ENCODE assay signal across 13 cellular contexts in the genomic region with DNA sequence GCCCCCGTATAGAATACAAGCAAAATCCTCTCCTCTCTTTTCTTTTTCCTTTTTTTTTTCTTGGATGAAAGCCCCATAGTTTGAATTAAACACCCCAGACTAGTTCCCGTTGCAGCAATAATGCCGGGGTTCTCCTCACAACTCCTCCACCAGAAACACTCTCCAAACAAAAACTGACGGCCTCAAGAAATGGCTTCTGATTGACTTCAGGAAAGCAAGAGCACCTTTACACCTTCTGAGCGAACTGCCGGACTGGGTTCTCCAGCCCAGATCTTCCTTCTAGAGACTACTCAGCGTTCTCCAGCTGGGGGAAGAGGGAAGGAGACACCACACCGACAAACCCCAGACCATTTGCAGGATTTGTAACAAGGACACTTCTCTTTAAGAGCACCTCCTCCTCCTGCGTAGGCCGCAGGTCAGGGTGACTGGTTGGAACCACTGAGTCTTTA. TPM values are rescaled to one million over a fixed set of nuclear protein-coding genes. Genes with fewer than 3 reads are reported as not detected.
A peak's percentile ranks its signal among the peaks of the same experiment; 100 is the strongest.
DNase-seq lines count a peak whose midpoint lies in the region; ATAC-seq and TF ChIP-seq lines count a peak whose summit lies in the region.
"Had no signal": no experiment of that assay in that cellular context is flagged by ENCODE, and none has a peak within 500 bp of the region (broad histone marks: within the 10 kb centered on the region; RNA-seq: fewer than 3 reads in every experiment).

No MANE protein-coding gene starts in this region.

- H3K79me2 ChIP-seq in GM23338 (replicated peaks; ENCODE audit: insufficient read depth): no peaks in the 10 kb centered on the region

- H3K4me3 Mint-ChIP-seq in GM23338 (peak overlapping the region; percentile 50), endothelial cell (ENCODE audit: unreplicated experiment) (peak overlapping the region; percentile 77), neural crest cell (peak overlapping the region; percentile 4)
- H3K4me3 Mint-ChIP-seq: central memory CD8-positive, alpha-beta T cell had no signal

- H3K4me2 ChIP-seq in GM23338: peak overlapping the region; percentile 62; the same call in 1 of the 2 replicates

- no peak overlapping the region for H3K27ac Mint-ChIP-seq in GM23338
- peak overlapping the region; percentile 5 for H3K27ac Mint-ChIP-seq in endothelial cell (ENCODE audit: unreplicated experiment)
- H3K27ac Mint-ChIP-seq in neural crest cell (ENCODE audit: unreplicated experiment): no peak overlapping the region

- H3K4me1 ChIP-seq in GM23338 (ENCODE audit: insufficient read depth): peaks cover 89% of the 10 kb centered on the region

- DNase-seq in AG10803 (ENCODE audit: low read depth) (no peak), GM23338 (ENCODE audit: low spot score) (peak; percentile 42), endothelial cell (ENCODE audit: low spot score) (no peak), neural crest cell (ENCODE audit: low read depth, low spot score) (no peak), left lobe of liver (ENCODE audit: low spot score) (no peak)
- DNase-seq in stimulated activated CD4-positive, alpha-beta T cell treated with anti-CD3 and anti-CD28 coated beads, Interleukin-1b, Interleukin-23, amount 100 ng/mL, for 48 hours: no peak
- no peak for DNase-seq in stimulated activated CD4-positive, alpha-beta T cell treated with anti-CD3 and anti-CD28 coated beads, Interleukin-15, amount 100 ng/mL, for 24 hours
- DNase-seq: Peyer's patch; stimulated activated CD4-positive, alpha-beta T cell treated with anti-CD3 and anti-CD28 coated beads, Interleukin-2, amount 100 ng/mL, for 24 hours; stimulated activated naive CD8-positive, alpha-beta T cell treated with anti-CD3 and anti-CD28 coated beads, Interleukin-15, Interleukin-2, amounts not matched to agents 100 U/mL and 50 U/mL, for 24 hours had no signal

- no peak overlapping the region for H3K27ac ChIP-seq in GM23338 (ENCODE audit: low read depth)
- H3K27ac ChIP-seq: neutrophil had no signal

- H3K36me3 Mint-ChIP-seq in GM23338 (ENCODE audit: low read depth) (peaks cover 2% of the 10 kb centered on the region; the same call in 1 of the 3 replicates), endothelial cell (ENCODE audit: low read depth, unreplicated experiment) (peaks cover 8% of the 10 kb centered on the region), neural crest cell (ENCODE audit: low read depth) (no peaks in the 10 kb centered on the region)

- peaks cover 99% of the 10 kb centered on the region for H3K27me3 ChIP-seq in GM23338 (ENCODE audit: insufficient read depth)

- no peak for ATAC-seq in GM23338
- ATAC-seq in esophagus mucosa: no peak
- ATAC-seq in left lobe of liver: no peak
- ATAC-seq: stimulated activated naive CD8-positive, alpha-beta T cell treated with anti-CD3 and anti-CD28 coated beads, Interleukin-15, Interleukin-2, amounts not matched to agents 100 U/mL and 50 U/mL, for 24 hours had no signal

- TF ChIP-seq CTCF in AG10803 (conservative IDR thresholded peaks at IDR 0.05; ENCODE audit: low read length): no peak
- TF ChIP-seq CTCF in GM23338 (conservative IDR thresholded peaks at IDR 0.05; ENCODE audit: low read depth in 2 of 2): no peak
- no peak for TF ChIP-seq CTCF in endothelial cell (IDR thresholded peaks at IDR 0.05; ENCODE audit: unreplicated experiment)
- no peak for TF ChIP-seq CTCF in neural crest cell (conservative IDR thresholded peaks at IDR 0.05)

- no peak overlapping the region; the same call in 1 of the 2 replicates for H2AFZ ChIP-seq in GM23338

- H3K36me3 ChIP-seq in GM23338 (ENCODE audit: insufficient read depth): no peaks in the 10 kb centered on the region
- H3K36me3 ChIP-seq: neutrophil, Peyer's patch had no signal

- H3K4me3 ChIP-seq in AG10803 (ENCODE audit: low read length): peak overlapping the region; percentile 27
- peak overlapping the region; percentile 47 for H3K4me3 ChIP-seq in GM23338

- peaks cover 18% of the 10 kb centered on the region for H4K20me1 ChIP-seq in GM23338 (replicated peaks; ENCODE audit: insufficient read depth)

- H3K27me3 Mint-ChIP-seq in GM23338 (ENCODE audit: insufficient read depth, low read depth, poor library complexity): peaks cover 97% of the 10 kb centered on the region
- peaks cover 53% of the 10 kb centered on the region for H3K27me3 Mint-ChIP-seq in endothelial cell (ENCODE audit: unreplicated experiment)
- peaks cover 97% of the 10 kb centered on the region for H3K27me3 Mint-ChIP-seq in neural crest cell (ENCODE audit: low read depth)

- peaks cover 7% of the 10 kb centered on the region; the same call in 2 of the 3 replicates for H3K9me3 Mint-ChIP-seq in GM23338
- H3K9me3 Mint-ChIP-seq in endothelial cell (ENCODE audit: unreplicated experiment): no peaks in the 10 kb centered on the region
- H3K9me3 Mint-ChIP-seq in neural crest cell: no peaks in the 10 kb centered on the region
- H3K9me3 Mint-ChIP-seq: central memory CD8-positive, alpha-beta T cell had no signal

- H3F3A ChIP-seq in GM23338 (replicated peaks; ENCODE audit: low read depth): peaks cover 23% of the 10 kb centered on the region

- no peaks in the 10 kb centered on the region for H3K9me2 ChIP-seq in GM23338 (ENCODE audit: insufficient read depth)

- H3K4me1 Mint-ChIP-seq in GM23338 (peaks cover 65% of the 10 kb centered on the region), endothelial cell (ENCODE audit: unreplicated experiment) (peaks cover 55% of the 10 kb centered on the region), neural crest cell (peaks cover 24% of the 10 kb centered on the region)

TF ChIP-seq in GM23338, 12 proteins besides CTCF, POLR2A, EP300 and RAD21:
- TF ChIP-seq ZNF331 (CRISPR knock-in tag; IDR thresholded peaks at IDR 0.05; ENCODE audit: low read depth) (no peak), EZH2 (IDR thresholded peaks at IDR 0.05; ENCODE audit: low read depth, unreplicated experiment) (peak; percentile 98), EZH2phosphoT487 (IDR thresholded peaks at IDR 0.05; ENCODE audit: unreplicated experiment) (peak; percentile 88)

RNA-seq across cellular contexts. Expression of a gene that starts 4.0 kb away (rescaled TPM):
- total RNA-seq in GM23338 (2014; rRNA removed; shearing (Covaris generic)): not detected in 2 replicates
- 0.15 TPM in 1 of 2 replicates, not detected in the other for polyA plus RNA-seq in GM23338 (2016; fragmentation: Nextera tagmentation; extraction: Ambion mirVana)
- total RNA-seq in endothelial cell (ENCODE audit: unreplicated experiment): 1.5 TPM
- not detected in 2 replicates for total RNA-seq in neural crest cell
- total RNA-seq in esophagus mucosa: 0.08 TPM
- 8.9 TPM for total RNA-seq in left lobe of liver

Comparison
In these comparisons a context has a peak if more than half of its experiments do, and no peak if none do; other contexts are left out.
1. H3K4me3 Mint-ChIP-seq: peak in every context shown above with its lines; median percentile 77 in endothelial cell; 50 in GM23338; 4 in neural crest cell.